8 cellular contexts compared by ENCODE assay signal in the genomic region with DNA sequence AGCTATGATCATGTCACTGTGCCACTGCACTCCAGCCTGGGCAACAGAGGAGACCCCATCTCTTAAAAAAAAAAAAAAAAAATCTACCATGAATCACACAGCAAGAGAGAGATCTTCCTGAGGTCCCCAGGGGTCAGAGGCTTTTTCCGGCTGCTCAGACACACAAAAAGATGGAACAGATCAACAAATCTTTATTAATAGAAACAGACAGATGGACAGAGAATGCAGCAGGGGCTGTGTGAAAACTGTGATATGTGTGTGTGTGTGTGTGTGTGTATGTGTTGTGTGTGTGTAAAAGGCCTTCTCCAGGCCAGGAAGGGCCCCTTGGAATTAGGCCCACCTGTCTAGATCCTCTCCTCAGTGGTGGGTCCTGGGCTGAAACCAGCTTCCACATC. TPM values are rescaled to one million over a fixed set of nuclear protein-coding genes. Genes with fewer than 3 reads are reported as not detected.
"Had no signal": no experiment of that assay in that cellular context is flagged by ENCODE, and none has a peak within 500 bp of the region (broad histone marks: within the 10 kb centered on the region; RNA-seq: fewer than 3 reads in every experiment).

No MANE protein-coding gene starts in this region.

- H3K27ac ChIP-seq: ovary, sigmoid colon, thyroid gland had no signal

- H3K27ac Mint-ChIP-seq: endodermal cell had no signal

- H3K27me3 ChIP-seq: ovary, thyroid gland had no signal

- H3K9me3 Mint-ChIP-seq: activated CD4-positive, alpha-beta T cell treated with anti-CD3 and anti-CD28 coated beads, Interleukin-2, amount 10 ng/mL, durations not matched to agents 7 days and 5 days; endodermal cell; immature natural killer cell had no signal

- H3K4me3 Mint-ChIP-seq: activated CD4-positive, alpha-beta T cell treated with anti-CD3 and anti-CD28 coated beads, Interleukin-2, amount 10 ng/mL, durations not matched to agents 7 days and 5 days; endodermal cell had no signal

- H3K9me3 ChIP-seq: ovary, sigmoid colon, thyroid gland had no signal

RNA-seq across cellular contexts. Expression of gene ARID3C, which starts 5.7 kb away (rescaled TPM):
- total RNA-seq: cardiac septum, epithelial cell of proximal tubule, sigmoid colon, thyroid gland had no signal
